Comparison of ENCODE assay signal across 17 cellular contexts in genomic region chr7:131509781-131510180, GRCh38. TPM values are rescaled to one million over a fixed set of nuclear protein-coding genes. Genes with fewer than 3 reads are reported as not detected.
DNase-seq lines count a peak whose midpoint lies in the region; ATAC-seq and TF ChIP-seq lines count a peak whose summit lies in the region.
"Had no signal": no experiment of that assay in that cellular context is flagged by ENCODE, and none has a peak within 500 bp of the region (broad histone marks: within the 10 kb centered on the region; RNA-seq: fewer than 3 reads in every experiment).

No MANE protein-coding gene starts in this region.

- H3K27ac ChIP-seq in left ventricle myocardium inferior (replicated peaks) (peak overlapping the region; percentile 57), heart left ventricle (peak overlapping the region in 1 of 12 donors; percentile 9), HEK293 (ENCODE audit: extremely low read depth, low read depth, low read length) (no peak overlapping the region), endodermal cell (ENCODE audit: low read depth, low read length) (no peak overlapping the region)
- H3K27ac ChIP-seq: BLaER1 treated with 17β-estradiol and CSF1 and Interleukin-3, amounts not matched to agents 10 nM and 100 nM; KMS-11 had no signal

- peaks cover 73% of the 10 kb centered on the region for H3K4me1 ChIP-seq in left ventricle myocardium inferior
- peaks cover 0 to 60% (median 45%) of the 10 kb centered on the region in 12 donors for H3K4me1 ChIP-seq in heart left ventricle
- H3K4me1 ChIP-seq in HEK293 (ENCODE audit: control insufficient read depth, insufficient read depth, low read length), result no peaks in the 10 kb centered on the region
- peaks cover 14% of the 10 kb centered on the region for H3K4me1 ChIP-seq in endodermal cell (ENCODE audit: control insufficient read depth, insufficient read depth, low read length)

- no peaks in the 10 kb centered on the region for H3K9me3 Mint-ChIP-seq in endodermal cell
- H3K9me3 Mint-ChIP-seq: CD8-positive, alpha-beta T cell; IgD-negative memory B cell had no signal

- peaks cover 30% of the 10 kb centered on the region for H3K4me1 Mint-ChIP-seq in endodermal cell

- H3K9me3 ChIP-seq in left ventricle myocardium inferior (replicated peaks), result no peaks in the 10 kb centered on the region
- H3K9me3 ChIP-seq in heart left ventricle, result no peaks in the 10 kb centered on the region
- H3K9me3 ChIP-seq in HEK293 (ENCODE audit: control insufficient read depth, insufficient read depth, low read depth, low read length), result no peaks in the 10 kb centered on the region
- no peaks in the 10 kb centered on the region for H3K9me3 ChIP-seq in endodermal cell (ENCODE audit: control insufficient read depth, low read length)
- H3K9me3 ChIP-seq: BLaER1 treated with 17β-estradiol and CSF1 and Interleukin-3, amounts not matched to agents 10 nM and 100 nM; HAP-1 had no signal

- H3K27me3 ChIP-seq in left ventricle myocardium inferior (ENCODE audit: low read depth) (no peaks in the 10 kb centered on the region), heart left ventricle (no peaks in the 10 kb centered on the region), endodermal cell (ENCODE audit: control insufficient read depth, insufficient read depth, low read length, poor library complexity, severe bottlenecking) (no peaks in the 10 kb centered on the region)
- H3K27me3 ChIP-seq: BLaER1 treated with 17β-estradiol and CSF1 and Interleukin-3, amounts not matched to agents 10 nM and 100 nM had no signal

- ATAC-seq in heart left ventricle (no peak), GM21447 (IDR thresholded peaks at IDR 0.05; ENCODE audit: unreplicated experiment) (no peak)
- ATAC-seq: CD8-positive, alpha-beta T cell; GM12878; HepG2 had no signal

- TF ChIP-seq RAD21 in Ishikawa (IDR thresholded peaks at IDR 0.05; ENCODE audit: low read depth), result no peak

- 93 to 96% (median 95%) methylated on average over 8 of the region's 8 CpGs for WGBS in heart left ventricle, 4 donors
- WGBS in endodermal cell (ENCODE audit: insufficient coverage in 1 of 2, insufficient read length in 1 of 2), 2 experiments, result 92% methylated on average over 4 to 8 of the region's 8 CpGs

- DNase-seq in left ventricle myocardium inferior, result no peak
- DNase-seq in heart left ventricle, result no peak
- peak; percentile 36 for DNase-seq in endodermal cell
- no peak for DNase-seq in OCI-M2 (lab: John Stamatoyannopoulos, UW; ENCODE audit: unreplicated experiment)
- DNase-seq: Calu3; CD8-positive, alpha-beta T cell; DMS79 treated with DMSO at 0.1 percent for 48 hours had no signal

- CTCF ChIA-PET in HEK293 (lab: Yijun Ruan, JAX), result interaction anchor here (0.5 to 8.6 kb wide), 5 partner anchors 15 to 173 kb away, joined by 3 to 54 read pairs (median 4); no protein-coding TSS in a partner anchor

- TF ChIP-seq CTCF in left ventricle myocardium inferior (IDR thresholded peaks at IDR 0.05; ENCODE audit: borderline replicate concordance), result no peak
- TF ChIP-seq CTCF in heart left ventricle (IDR thresholded peaks at IDR 0.05), result no peak
- no peak for TF ChIP-seq CTCF in HEK293 (tag by site-specific recombination; IDR thresholded peaks at IDR 0.05)
- no peak for TF ChIP-seq CTCF in endodermal cell (conservative IDR thresholded peaks at IDR 0.05)

- H3K4me3 ChIP-seq in left ventricle myocardium inferior (no peak overlapping the region), heart left ventricle (no peak overlapping the region), HEK293 (ENCODE audit: low read depth, low read length) (no peak overlapping the region), endodermal cell (ENCODE audit: low read length) (no peak overlapping the region)
- H3K4me3 ChIP-seq: BLaER1 treated with 17β-estradiol and CSF1 and Interleukin-3, amounts not matched to agents 10 nM and 100 nM; GM12878; HAP-1 had no signal

- POLR2A ChIA-PET in HEK293 (lab: Yijun Ruan, JAX), result no interaction called here

- TF ChIP-seq POLR2A in heart left ventricle (IDR thresholded peaks at IDR 0.05), result no peak

- H3K27ac Mint-ChIP-seq in endodermal cell, result no peak overlapping the region
- H3K27ac Mint-ChIP-seq: B cell; CD8-positive, alpha-beta T cell; IgD-negative memory B cell had no signal

- no peak overlapping the region for H3K9ac ChIP-seq in endodermal cell (ENCODE audit: extremely low read depth, low read length, poor library complexity, severe bottlenecking)
- H3K9ac ChIP-seq: BLaER1 treated with 17β-estradiol and CSF1 and Interleukin-3, amounts not matched to agents 10 nM and 100 nM; KMS-11 had no signal

- H3K36me3 ChIP-seq in left ventricle myocardium inferior, result peaks cover 49% of the 10 kb centered on the region
- peaks cover 0 to 58% (median 35%) of the 10 kb centered on the region in 9 donors for H3K36me3 ChIP-seq in heart left ventricle
- peaks cover 0 to 4% of the 10 kb centered on the region in 2 experiments; a peak in 1 of 3 replicates for H3K36me3 ChIP-seq in HEK293 (ENCODE audit: control insufficient read depth in 2 of 2, insufficient read depth in 1 of 2, low read length in 2 of 2)
- peaks cover 87% of the 10 kb centered on the region for H3K36me3 ChIP-seq in endodermal cell (ENCODE audit: control insufficient read depth, insufficient read depth, low read length)

- intact Hi-C loops in left ventricle myocardium inferior (cut with micrococcal nuclease) (loop anchor here (5.0 kb wide), 1 partner anchor 143 kb away; no protein-coding TSS in a partner anchor), heart left ventricle (cut with DNase I) (loop anchor here (2.0 to 10.0 kb wide), 9 partner anchors 31 to 145 kb away; partner anchors contain the start of gene PODXL (in 2 of the 10))

- H3K36me3 Mint-ChIP-seq in endodermal cell (ENCODE audit: low read depth), result peaks cover 77% of the 10 kb centered on the region
- H3K36me3 Mint-ChIP-seq: CD8-positive, alpha-beta T cell had no signal

- no peak overlapping the region for H3K4me3 Mint-ChIP-seq in endodermal cell
- H3K4me3 Mint-ChIP-seq: B cell; CD8-positive, alpha-beta T cell; IgD-negative memory B cell had no signal

- no peaks in the 10 kb centered on the region for H3K27me3 Mint-ChIP-seq in endodermal cell (ENCODE audit: insufficient read depth)

- TF ChIP-seq EP300 in Ishikawa (IDR thresholded peaks at IDR 0.05; ENCODE audit: borderline replicate concordance), result peak; percentile 42; the same call in 1 of the 2 replicates

TF ChIP-seq in HEK293, 187 proteins besides CTCF, POLR2A, EP300 and RAD21:
- no peak for TF ChIP-seq ZFP3 (tag by site-specific recombination; IDR thresholded peaks at IDR 0.05; ENCODE audit: low read depth)
- peak; percentile 65; the same call in 1 of the 2 replicates for TF ChIP-seq ZIC2 (tag by site-specific recombination; IDR thresholded peaks at IDR 0.05)

TF ChIP-seq in Ishikawa, 13 proteins besides CTCF, POLR2A, EP300 and RAD21:
- TF ChIP-seq NFIC (IDR thresholded peaks at IDR 0.05) (peak; percentile 42), YY1 (IDR thresholded peaks at IDR 0.05; ENCODE audit: low read depth) (no peak), CEBPB (IDR thresholded peaks at IDR 0.05) (no peak)

RNA-seq across cellular contexts. Expression of gene PODXL, which starts 46.6 kb away (rescaled TPM):
- 67.4 TPM for total RNA-seq in left ventricle myocardium inferior
- total RNA-seq in heart left ventricle, result 100 to 1,000 TPM in 1 of 9 donors, 10 to 100 TPM in 8; 57.7 to 230 (median 75.1) TPM
- polyA plus RNA-seq in heart left ventricle, result 10 to 100 TPM; 30.9 to 64.6 TPM
- 100 to 1,000 TPM; 523 to 701 TPM for total RNA-seq in endodermal cell
- polyA plus RNA-seq in endodermal cell (2013, experiment 1 of 2), result 279 TPM
- polyA plus RNA-seq in endodermal cell (2013, experiment 2 of 2), result 257 TPM
